29 cellular contexts compared by ENCODE assay signal in genomic region chr15:35871282-35871681, GRCh38.
"Had no signal": no experiment of that assay in that cellular context is flagged by ENCODE, and none has a peak within 500 bp of the region (broad histone marks: within the 10 kb centered on the region; RNA-seq: fewer than 3 reads in every experiment).

No MANE protein-coding gene starts in this region.

- DNase-seq: activated CD4-positive, alpha-beta T cell treated with anti-CD3 and anti-CD28 coated beads, Interleukin-2, amount 10 ng/mL, durations not matched to agents 24 days and 14 days; activated CD4-positive, alpha-beta T cell treated with anti-CD3 and anti-CD28 coated beads, Interleukin-2, amount 50 U/mL, for 4 hours; activated CD8-positive, alpha-beta T cell treated with anti-CD3 and anti-CD28 coated beads, Interleukin-2, amount 10 ng/mL, durations not matched to agents 7 days and 5 days; activated gamma-delta T cell; activated naive CD4-positive, alpha-beta T cell treated with Interleukin-2 at 50 U/mL for 16 hours; activated naive CD8-positive, alpha-beta T cell treated with anti-CD3 and anti-CD28 coated beads, Interleukin-2, amount 10 ng/mL, durations not matched to agents 7 days and 5 days; activated T-cell treated with anti-CD3 and anti-CD28 coated beads, Interleukin-2, amount 50 U/mL, for 24 hours; amygdala; caudate nucleus; cerebellar nuclear complex; NCI-H1105 treated with DMSO at 0.1 percent for 48 hours; NCI-H1436; NCI-H1694; NCI-H1930; NCI-H2081 treated with DMSO at 0.1 percent for 48 hours; NCI-H345; NCI-H524 treated with DMSO at 0.1 percent for 48 hours; NCI-H748 treated with DMSO at 0.1 percent for 48 hours; NK-92 treated with Interleukin-12 subunit alpha and Interleukin-12 subunit beta, amount 100 ng/mL, for 24 hours; PC-9; SHP77; SJCRH30; T1000 had no signal

- H3K27ac Mint-ChIP-seq: activated CD4-positive, alpha-beta T cell treated with anti-CD3 and anti-CD28 coated beads, Interleukin-2, amount 10 ng/mL, durations not matched to agents 24 days and 14 days; activated CD8-positive, alpha-beta T cell treated with anti-CD3 and anti-CD28 coated beads, Interleukin-2, amount 10 ng/mL, durations not matched to agents 7 days and 5 days; activated naive CD4-positive, alpha-beta T cell treated with anti-CD3 and anti-CD28 coated beads, Interleukin-2, amount 50 U/mL, for 24 hours; activated naive CD8-positive, alpha-beta T cell treated with anti-CD3 and anti-CD28 coated beads, Interleukin-2, amount 10 ng/mL, durations not matched to agents 7 days and 5 days; activated T-cell treated with anti-CD3 and anti-CD28 coated beads, Interleukin-2, amount 50 U/mL, for 24 hours; activated T-helper 2 cell treated with anti-CD3 and anti-CD28 coated beads, Interferon-gamma antibody, Interleukin-2, Interleukin-4, amounts not matched to agents 10 μg/mL and 5 μg/mL and 100 μg/mL, durations not matched to agents 14 hours and 24 hours and 36 hours had no signal

- H3K9me3 ChIP-seq: ascending aorta, SJCRH30 had no signal

- FAIRE-seq: RCC 7860 had no signal

- H3K27me3 Mint-ChIP-seq: activated CD4-positive, alpha-beta T cell treated with anti-CD3 and anti-CD28 coated beads, Interleukin-2, amount 10 ng/mL, durations not matched to agents 24 days and 14 days; activated naive CD8-positive, alpha-beta T cell treated with anti-CD3 and anti-CD28 coated beads, Interleukin-2, amount 10 ng/mL, durations not matched to agents 7 days and 5 days; activated T-cell treated with anti-CD3 and anti-CD28 coated beads, Interleukin-2, amount 50 U/mL, for 24 hours had no signal

- H3K4me1 Mint-ChIP-seq: activated CD4-positive, alpha-beta T cell treated with anti-CD3 and anti-CD28 coated beads, Interleukin-2, amount 10 ng/mL, durations not matched to agents 24 days and 14 days; activated naive CD4-positive, alpha-beta T cell treated with anti-CD3 and anti-CD28 coated beads, Interleukin-2, amount 50 U/mL, for 24 hours; activated naive CD8-positive, alpha-beta T cell treated with anti-CD3 and anti-CD28 coated beads, Interleukin-2, amount 10 ng/mL, durations not matched to agents 7 days and 5 days had no signal

- H3K4me3 Mint-ChIP-seq: activated CD4-positive, alpha-beta T cell treated with anti-CD3 and anti-CD28 coated beads, Interleukin-2, amount 10 ng/mL, durations not matched to agents 24 days and 14 days; activated CD8-positive, alpha-beta T cell treated with anti-CD3 and anti-CD28 coated beads, Interleukin-2, amount 10 ng/mL, durations not matched to agents 7 days and 5 days; activated naive CD4-positive, alpha-beta T cell treated with anti-CD3 and anti-CD28 coated beads, Interleukin-2, amount 50 U/mL, for 24 hours; activated naive CD8-positive, alpha-beta T cell treated with anti-CD3 and anti-CD28 coated beads, Interleukin-2, amount 10 ng/mL, durations not matched to agents 7 days and 5 days; activated T-cell treated with anti-CD3 and anti-CD28 coated beads, Interleukin-2, amount 50 U/mL, for 24 hours had no signal

- H3K36me3 ChIP-seq: ascending aorta, SJCRH30 had no signal

- H3K4me3 ChIP-seq: ascending aorta, PC-9, SJCRH30, SK-N-MC had no signal

- H3K4me1 ChIP-seq: SJCRH30 had no signal

- H3K27me3 ChIP-seq: ascending aorta, SJCRH30 had no signal

- H3K27ac ChIP-seq: ascending aorta, KMS-11, PC-9, SJCRH30, SK-N-MC had no signal

- H3K36me3 Mint-ChIP-seq: activated naive CD4-positive, alpha-beta T cell treated with anti-CD3 and anti-CD28 coated beads, Interleukin-2, amount 50 U/mL, for 24 hours; activated naive CD8-positive, alpha-beta T cell treated with anti-CD3 and anti-CD28 coated beads, Interleukin-2, amount 10 ng/mL, durations not matched to agents 7 days and 5 days had no signal

- H3K9me3 Mint-ChIP-seq: activated CD4-positive, alpha-beta T cell treated with anti-CD3 and anti-CD28 coated beads, Interleukin-2, amount 10 ng/mL, durations not matched to agents 24 days and 14 days; activated naive CD4-positive, alpha-beta T cell treated with anti-CD3 and anti-CD28 coated beads, Interleukin-2, amount 50 U/mL, for 24 hours; activated naive CD8-positive, alpha-beta T cell treated with anti-CD3 and anti-CD28 coated beads, Interleukin-2, amount 10 ng/mL, durations not matched to agents 7 days and 5 days; activated T-cell treated with anti-CD3 and anti-CD28 coated beads, Interleukin-2, amount 50 U/mL, for 24 hours; activated T-helper 2 cell treated with anti-CD3 and anti-CD28 coated beads, Interferon-gamma antibody, Interleukin-2, Interleukin-4, amounts not matched to agents 10 μg/mL and 5 μg/mL and 100 μg/mL, durations not matched to agents 14 hours and 24 hours and 36 hours had no signal
